In genomic region chr1:8660455-8660854, GRCh38 we compare ENCODE assay signal across 8 cellular contexts.
A peak's percentile ranks its signal among the peaks of the same experiment; 100 is the strongest.
DNase-seq lines count a peak whose midpoint lies in the region; ATAC-seq and TF ChIP-seq lines count a peak whose summit lies in the region.

No MANE protein-coding gene starts in this region.

- peaks cover 51% of the 10 kb centered on the region for H3F3A ChIP-seq in SK-N-SH (replicated peaks; ENCODE audit: insufficient read depth)

- peak overlapping the region; percentile 71 to 96 for H3K27ac ChIP-seq in SK-N-SH (ENCODE audit: low read depth in 2 of 2, low read length in 1 of 2)

- peak; percentile 44 for DNase-seq in ELF-1 (ENCODE audit: low read depth, low spot score)
- peak; percentile 17 for DNase-seq in SK-N-SH
- DNase-seq in glomerular visceral epithelial cell (ENCODE audit: extremely low spot score): peak; percentile 85
- peak; percentile 71 for DNase-seq in putamen (ENCODE audit: low spot score)
- DNase-seq in stimulated activated naive CD4-positive, alpha-beta T cell (lab: John Stamatoyannopoulos, UW): no peak
- no peak for DNase-seq in GM10248 (ENCODE audit: extremely low spot score)
- DNase-seq in NCI-H526 (lab: John Stamatoyannopoulos, UW): no peak

- peaks cover 71% of the 10 kb centered on the region for H3K79me2 ChIP-seq in SK-N-SH (ENCODE audit: insufficient read depth)

- H3K4me2 ChIP-seq in SK-N-SH: peak overlapping the region; percentile 67

- CTCF ChIA-PET in SK-N-SH (lab: Yijun Ruan, JAX) (interaction anchor here (1.9 to 6.0 kb wide), 3 partner anchors 12 to 99 kb away, joined by 6 to 49 read pairs (median 7); no protein-coding TSS in a partner anchor), GM10248 (lab: Yijun Ruan, JAX) (interaction anchor here (0.9 to 4.5 kb wide), 7 partner anchors 12 to 188 kb away, joined by 3 to 49 read pairs (median 4); no protein-coding TSS in a partner anchor)

- ATAC-seq in HG02884 (IDR thresholded peaks at IDR 0.05; ENCODE audit: unreplicated experiment): no peak

- peak in 1 of 2 experiments; percentile 34; a peak in 1 of 4 replicates for TF ChIP-seq EP300 in SK-N-SH (IDR thresholded peaks at IDR 0.05; ENCODE audit: borderline replicate concordance in 1 of 2, low read depth in 1 of 2, low read length in 1 of 2)

- TF ChIP-seq CTCF in SK-N-SH (IDR thresholded peaks at IDR 0.05) (no peak), GM10248 (IDR thresholded peaks at IDR 0.05; ENCODE audit: control extremely low read depth, extremely low read depth, low read depth, missing control alignments) (no peak)

- H3K9me2 ChIP-seq in SK-N-SH: no peaks in the 10 kb centered on the region

- H3K27me3 ChIP-seq in SK-N-SH (ENCODE audit: insufficient read depth): no peaks in the 10 kb centered on the region

- peaks cover 3% of the 10 kb centered on the region; the same call in 1 of the 2 replicates for H4K20me1 ChIP-seq in SK-N-SH (ENCODE audit: insufficient read depth)

- POLR2A ChIA-PET in SK-N-SH (lab: Yijun Ruan, JAX): interaction anchor here (1.1 kb wide), 1 partner anchor 9 kb away, joined by 3 read pairs; no protein-coding TSS in a partner anchor
- POLR2A ChIA-PET in GM10248 (lab: Yijun Ruan, JAX): no interaction called here

- TF ChIP-seq RAD21 in SK-N-SH (IDR thresholded peaks at IDR 0.05; ENCODE audit: low read length): 0 out of 2 replicates have a peak, but pooled peaks have one; percentile 3

- H3K9ac ChIP-seq in SK-N-SH: peak overlapping the region; percentile 70; the same call in 1 of the 2 replicates

- H3K4me3 ChIP-seq in SK-N-SH (ENCODE audit: low read depth in 2 of 2, low read length in 1 of 2): peak overlapping the region in 1 of 2 experiments; percentile 12; a peak in 1 of 4 replicates

- H3K9me3 ChIP-seq in SK-N-SH: no peaks in the 10 kb centered on the region

- no peaks in the 10 kb centered on the region for H3K36me3 ChIP-seq in SK-N-SH (replicated peaks in 1 of 2; ENCODE audit: control insufficient read depth in 1 of 2, insufficient read depth in 2 of 2, low read length in 1 of 2)

- peaks cover 27 to 47% of the 10 kb centered on the region in 2 experiments for H3K4me1 ChIP-seq in SK-N-SH (ENCODE audit: control insufficient read depth in 1 of 2, insufficient read depth in 2 of 2, low read depth in 1 of 2, low read length in 1 of 2)

- WGBS in SK-N-SH (ENCODE audit: low lambda C conversion rate): 22% methylated on average over 5 of the region's 5 CpGs

- no peak overlapping the region for H2AFZ ChIP-seq in SK-N-SH (ENCODE audit: low read depth)

TF ChIP-seq in SK-N-SH, 30 proteins besides CTCF, POLR2A, EP300 and RAD21:
- TF ChIP-seq NFIC (IDR thresholded peaks at IDR 0.05; ENCODE audit: borderline replicate concordance) (peak; percentile 42; the same call in 1 of the 2 replicates), POLR2AphosphoS5 (IDR thresholded peaks at IDR 0.05; ENCODE audit: low read depth, low read length) (peak; percentile 32; the same call in 1 of the 2 replicates), RCOR1 (IDR thresholded peaks at IDR 0.05; ENCODE audit: low read length) (no peak), SMC3 (IDR thresholded peaks at IDR 0.05; ENCODE audit: low read depth, low read length) (no peak), JUND (IDR thresholded peaks at IDR 0.05) (peak; percentile 71), SIN3A (IDR thresholded peaks at IDR 0.05; ENCODE audit: borderline replicate concordance, low read depth, low read length) (peak; percentile 17; the same call in 1 of the 2 replicates), TCF12 (IDR thresholded peaks at IDR 0.05) (peak; percentile 79), MEF2A (IDR thresholded peaks at IDR 0.05; ENCODE audit: borderline replicate concordance, low read depth) (no peak; the same call in 1 of the 2 replicates), ZBTB33 (IDR thresholded peaks at IDR 0.05; ENCODE audit: borderline replicate concordance, low read depth) (0 out of 2 replicates have a peak, but pooled peaks have one; percentile 10), MAX (IDR thresholded peaks at IDR 0.05; ENCODE audit: low read depth) (peak; percentile 76), PBX3 (IDR thresholded peaks at IDR 0.05) (peak; percentile 72), FOSL2 (IDR thresholded peaks at IDR 0.05; ENCODE audit: borderline replicate concordance, low read depth) (peak; percentile 78)
TF ChIP-seq in SK-N-SH: peak in this region for 9.

Comparison
In these comparisons a context has a peak if more than half of its experiments do, and no peak if none do; other contexts are left out.
1. DNase-seq: peak in ELF-1 (single experiment), SK-N-SH (single experiment), glomerular visceral epithelial cell (single experiment) and putamen (single experiment); none in stimulated activated naive CD4-positive, alpha-beta T cell (0 of 6), GM10248 (single experiment) and NCI-H526 (0 of 2).